ENCODE assay signal across 2 cellular contexts in the genomic region with DNA sequence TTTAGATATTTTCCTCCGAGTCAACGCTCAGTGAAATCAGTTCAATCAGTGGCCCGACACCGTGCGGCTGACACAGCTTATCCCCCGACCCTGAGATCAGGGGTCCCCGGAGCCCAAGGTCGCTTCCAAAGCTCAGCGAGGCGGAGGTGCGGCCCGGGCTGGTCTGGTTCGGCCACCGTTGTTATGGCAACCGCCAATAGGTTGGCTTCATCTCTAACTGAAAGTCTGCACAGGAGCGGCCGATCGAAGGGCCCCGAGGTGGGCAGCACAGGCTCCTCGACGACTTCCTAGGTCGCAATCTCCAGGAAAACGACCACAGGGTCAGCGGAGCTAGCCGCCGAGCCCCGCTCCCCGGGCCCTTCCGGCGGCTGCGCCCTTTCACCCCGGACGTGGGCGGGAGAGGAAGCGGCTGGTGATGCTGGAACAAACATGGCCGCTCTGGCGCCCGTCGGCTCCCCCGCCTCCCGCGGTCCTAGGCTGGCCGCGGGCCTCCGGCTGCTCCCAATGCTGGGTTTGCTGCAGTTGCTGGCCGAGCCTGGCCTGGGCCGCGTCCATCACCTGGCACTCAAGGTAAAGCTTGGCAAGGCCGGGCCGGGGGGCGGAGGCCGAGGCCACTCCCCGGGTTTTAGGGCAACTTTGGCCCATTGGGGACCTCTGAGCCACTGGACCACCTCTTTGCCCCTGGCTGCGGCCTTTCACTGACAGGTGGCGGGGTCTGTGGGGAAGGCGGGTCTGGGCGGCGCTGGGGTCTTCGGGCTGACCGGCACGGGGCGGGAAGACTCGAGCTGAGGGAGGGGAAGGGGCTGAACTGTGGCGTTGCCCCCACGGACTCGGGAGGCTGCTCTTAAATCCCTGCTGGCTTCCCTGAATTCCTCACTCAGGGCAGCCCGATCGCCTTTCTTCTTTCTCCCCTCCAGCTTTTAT.
TF ChIP-seq lines count a peak whose summit lies in the region.

GPR107 (plus strand) TSS at position 403 of the 924 bp plus-strand sequence; CDS start at position 430, 27 bp downstream.

TF ChIP-seq in Ishikawa, 13 proteins besides CTCF, POLR2A, EP300 and RAD21 (continued from another document):
- no peak for TF ChIP-seq REST (IDR thresholded peaks at IDR 0.05; ENCODE audit: low read depth)
- TF ChIP-seq TAF1 (IDR thresholded peaks at IDR 0.05; ENCODE audit: low read depth), result peak; percentile 98
- peak; percentile 93 for TF ChIP-seq EGR1 (IDR thresholded peaks at IDR 0.05)
- TF ChIP-seq FOXM1 (IDR thresholded peaks at IDR 0.05; ENCODE audit: borderline replicate concordance, low read depth), result no peak
- TF ChIP-seq CEBPB (IDR thresholded peaks at IDR 0.05), result no peak
- TF ChIP-seq NFIC (IDR thresholded peaks at IDR 0.05), result peak; percentile 31; the same call in 1 of the 2 replicates
- peak; percentile 50; the same call in 1 of the 2 replicates for TF ChIP-seq TCF12 (IDR thresholded peaks at IDR 0.05; ENCODE audit: low read depth)
- TF ChIP-seq ZBTB7A (IDR thresholded peaks at IDR 0.05; ENCODE audit: low read depth), result no peak
- TF ChIP-seq, protein P1, sequence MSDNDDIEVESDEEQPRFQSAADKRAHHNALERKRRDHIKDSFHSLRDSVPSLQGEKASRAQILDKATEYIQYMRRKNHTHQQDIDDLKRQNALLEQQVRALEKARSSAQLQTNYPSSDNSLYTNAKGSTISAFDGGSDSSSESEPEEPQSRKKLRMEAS (IDR thresholded peaks at IDR 0.05), result no peak; the same call in 1 of the 2 replicates
- TF ChIP-seq CREB1 (IDR thresholded peaks at IDR 0.05; ENCODE audit: low read depth), result 0 out of 2 replicates have a peak, but pooled peaks have one; percentile 26
- 0 out of 2 replicates have a peak, but pooled peaks have one; percentile 25 for TF ChIP-seq TEAD4 (IDR thresholded peaks at IDR 0.05)
- TF ChIP-seq YY1 (IDR thresholded peaks at IDR 0.05; ENCODE audit: low read depth), result peak; percentile 95

TF ChIP-seq in SK-N-SH, 30 proteins besides CTCF, POLR2A, EP300 and RAD21 (continued from another document):
- TF ChIP-seq, protein P2, sequence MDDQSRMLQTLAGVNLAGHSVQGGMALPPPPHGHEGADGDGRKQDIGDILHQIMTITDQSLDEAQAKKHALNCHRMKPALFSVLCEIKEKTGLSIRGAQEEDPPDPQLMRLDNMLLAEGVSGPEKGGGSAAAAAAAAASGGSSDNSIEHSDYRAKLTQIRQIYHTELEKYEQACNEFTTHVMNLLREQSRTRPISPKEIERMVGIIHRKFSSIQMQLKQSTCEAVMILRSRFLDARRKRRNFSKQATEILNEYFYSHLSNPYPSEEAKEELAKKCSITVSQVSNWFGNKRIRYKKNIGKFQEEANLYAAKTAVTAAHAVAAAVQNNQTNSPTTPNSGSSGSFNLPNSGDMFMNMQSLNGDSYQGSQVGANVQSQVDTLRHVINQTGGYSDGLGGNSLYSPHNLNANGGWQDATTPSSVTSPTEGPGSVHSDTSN (IDR thresholded peaks at IDR 0.05), result peak; percentile 17; the same call in 1 of the 2 replicates
- no peak for TF ChIP-seq CHD2 (IDR thresholded peaks at IDR 0.05; ENCODE audit: low read length, partially characterized antibody)
- 0 out of 2 replicates have a peak, but pooled peaks have one; percentile 27 for TF ChIP-seq FOXM1 (IDR thresholded peaks at IDR 0.05; ENCODE audit: low read depth)
- 0 out of 2 replicates have a peak, but pooled peaks have one; percentile 59 for TF ChIP-seq MXI1 (IDR thresholded peaks at IDR 0.05; ENCODE audit: low read depth, low read length)
- peak; percentile 97 for TF ChIP-seq TAF1 (IDR thresholded peaks at IDR 0.05; ENCODE audit: borderline replicate concordance, low read depth, low read length)
- TF ChIP-seq SIN3A (IDR thresholded peaks at IDR 0.05; ENCODE audit: borderline replicate concordance, low read depth, low read length), result peak; percentile 58; the same call in 1 of the 2 replicates
- TF ChIP-seq ELF1 (IDR thresholded peaks at IDR 0.05), result peak; percentile 83
- TF ChIP-seq POLR2AphosphoS5 (IDR thresholded peaks at IDR 0.05; ENCODE audit: low read depth, low read length), result peak; percentile 95
